Comparison of ENCODE assay signal across 1 cellular context in the genomic region with DNA sequence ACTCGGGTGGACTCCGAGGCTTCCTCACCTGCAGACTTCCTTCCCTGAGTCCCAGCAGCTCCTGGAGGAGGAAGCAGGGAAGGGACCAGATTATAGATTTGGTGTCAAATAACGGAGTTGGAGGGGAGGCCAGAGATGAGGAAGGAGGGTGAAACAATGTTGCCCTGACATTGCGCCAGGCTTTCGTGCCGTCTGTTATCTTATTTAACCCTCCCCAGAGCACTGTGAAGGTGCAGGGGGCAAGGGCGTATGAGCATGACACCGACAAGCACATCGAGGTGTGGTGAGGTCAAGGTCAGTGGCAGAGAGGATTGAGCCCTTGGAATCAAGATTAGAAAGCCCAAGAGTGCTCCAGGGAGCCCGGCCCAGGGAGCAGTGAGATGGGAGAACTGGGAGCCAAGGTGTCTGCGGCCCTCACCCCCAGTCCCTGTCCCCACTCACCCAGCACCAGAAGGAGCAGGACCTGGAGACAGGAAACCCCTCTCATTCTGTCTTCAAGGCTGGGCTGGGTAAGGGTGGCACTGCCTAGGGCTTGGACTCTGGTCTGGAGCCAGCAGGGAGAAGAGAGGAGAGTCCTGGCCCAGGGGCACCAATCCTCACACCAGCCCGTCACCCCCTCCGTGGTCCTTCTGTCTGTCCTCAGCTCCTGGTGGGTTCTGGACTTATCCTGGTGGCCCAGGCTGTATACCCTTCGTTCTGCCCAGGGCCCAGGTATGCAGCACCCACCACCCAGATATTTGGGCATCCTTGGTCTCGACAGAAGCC.
TF ChIP-seq lines count a peak whose summit lies in the region.

No MANE protein-coding gene starts in this region.

TF ChIP-seq in WTC11, 78 proteins besides CTCF, POLR2A, EP300 and RAD21 (continued from another document):
- TF ChIP-seq, protein P1, sequence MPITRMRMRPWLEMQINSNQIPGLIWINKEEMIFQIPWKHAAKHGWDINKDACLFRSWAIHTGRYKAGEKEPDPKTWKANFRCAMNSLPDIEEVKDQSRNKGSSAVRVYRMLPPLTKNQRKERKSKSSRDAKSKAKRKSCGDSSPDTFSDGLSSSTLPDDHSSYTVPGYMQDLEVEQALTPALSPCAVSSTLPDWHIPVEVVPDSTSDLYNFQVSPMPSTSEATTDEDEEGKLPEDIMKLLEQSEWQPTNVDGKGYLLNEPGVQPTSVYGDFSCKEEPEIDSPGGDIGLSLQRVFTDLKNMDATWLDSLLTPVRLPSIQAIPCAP (CRISPR knock-in tag; IDR thresholded peaks at IDR 0.05) = no peak
- TF ChIP-seq, protein P2, sequence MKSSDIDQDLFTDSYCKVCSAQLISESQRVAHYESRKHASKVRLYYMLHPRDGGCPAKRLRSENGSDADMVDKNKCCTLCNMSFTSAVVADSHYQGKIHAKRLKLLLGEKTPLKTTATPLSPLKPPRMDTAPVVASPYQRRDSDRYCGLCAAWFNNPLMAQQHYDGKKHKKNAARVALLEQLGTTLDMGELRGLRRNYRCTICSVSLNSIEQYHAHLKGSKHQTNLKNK (CRISPR knock-in tag; IDR thresholded peaks at IDR 0.05) = no peak
